1 cellular context compared by ENCODE assay signal in genomic region chr11:90166982-90167573, GRCh38. TPM values are rescaled to one million over a fixed set of nuclear protein-coding genes. Genes with fewer than 3 reads are reported as not detected.
"Had no signal": no experiment of that assay in that cellular context is flagged by ENCODE, and none has a peak within 500 bp of the region (broad histone marks: within the 10 kb centered on the region; RNA-seq: fewer than 3 reads in every experiment).

No MANE protein-coding gene starts in this region.

RNA-seq across cellular contexts. Expression of gene NAALAD2, which starts 32.6 kb away (rescaled TPM):
- polyA plus RNA-seq: IgD-negative memory B cell had no signal
